ENCODE assay signal across 14 cellular contexts in the genomic region with DNA sequence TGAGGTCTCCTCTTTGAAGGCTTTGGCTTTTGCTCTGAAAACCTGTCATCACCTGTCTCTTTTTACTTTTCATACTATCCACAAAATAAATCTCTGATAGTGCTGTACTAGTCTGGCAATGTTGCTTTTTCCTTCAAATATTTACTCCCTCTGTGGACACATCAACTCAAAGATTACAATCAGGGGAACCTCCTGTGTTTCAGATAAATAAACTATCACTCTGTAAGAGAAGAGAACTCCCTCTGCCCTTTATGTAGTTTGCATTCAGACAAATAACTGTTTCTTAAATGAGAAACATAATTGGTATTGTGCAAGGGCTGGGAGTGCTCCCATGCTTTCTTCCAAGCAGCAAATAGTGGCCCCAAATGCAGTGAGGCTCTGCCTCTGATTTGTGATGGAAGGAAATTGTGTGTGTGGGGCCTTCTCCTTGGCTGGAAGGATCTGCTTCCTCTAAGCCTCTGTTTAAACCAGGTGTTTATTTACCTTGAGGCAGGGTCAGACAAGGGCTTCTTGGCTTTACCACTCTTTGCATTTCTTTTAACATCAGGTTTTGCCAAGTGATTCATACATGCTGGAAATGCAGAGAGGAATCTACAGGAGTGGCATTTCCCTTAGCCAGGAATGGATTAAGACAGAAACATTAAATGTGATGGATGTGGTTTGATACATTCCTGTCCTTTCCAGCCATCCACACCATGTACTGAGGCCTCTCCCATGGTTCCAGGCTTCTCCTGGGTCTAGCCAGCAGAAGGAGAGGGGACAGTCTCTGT.
A peak's percentile ranks its signal among the peaks of the same experiment; 100 is the strongest.
DNase-seq lines count a peak whose midpoint lies in the region; ATAC-seq, FAIRE-seq and TF ChIP-seq lines count a peak whose summit lies in the region.
"Had no signal": no experiment of that assay in that cellular context is flagged by ENCODE, and none has a peak within 500 bp of the region (broad histone marks: within the 10 kb centered on the region; RNA-seq: fewer than 3 reads in every experiment).

No MANE protein-coding gene starts in this region.

- H4K20me1 ChIP-seq in PC-9 (ENCODE audit: insufficient read depth) (no peaks in the 10 kb centered on the region), endothelial cell of umbilical vein (replicated peaks; ENCODE audit: control insufficient read depth, extremely low read depth, insufficient read depth, low read length) (no peaks in the 10 kb centered on the region)

- ATAC-seq in HG02623 (IDR thresholded peaks at IDR 0.05; ENCODE audit: unreplicated experiment) (no peak), HG03354 (IDR thresholded peaks at IDR 0.05; ENCODE audit: poor library complexity, severe bottlenecking, unreplicated experiment) (no peak)

- H3K27ac ChIP-seq in PC-9, result peak overlapping the region; percentile 30
- no peak overlapping the region for H3K27ac ChIP-seq in endothelial cell of umbilical vein (ENCODE audit: insufficient read depth, low read depth, low read length)

- POLR2A ChIA-PET in PC-9 (lab: Charles Lee; ENCODE audit: unreplicated experiment), result no interaction called here
- POLR2A ChIA-PET in endothelial cell of umbilical vein (lab: Charles Lee), result no interaction called here

- H3K27me3 Mint-ChIP-seq in neural crest cell (ENCODE audit: low read depth), result no peaks in the 10 kb centered on the region
- H3K27me3 Mint-ChIP-seq: dendritic cell treated with granulocyte-macrophage colony-stimulating factor and Interleukin-4, amounts not matched to agents 40 ng/mL and 50 ng/mL, for 4 days had no signal

- no TSS peak for BruUV-seq in PC-9 (replicated peaks; lab: Mats Ljungman, UMichigan)
- BruUV-seq in endothelial cell of umbilical vein (replicated peaks; lab: Mats Ljungman, UMichigan), result no TSS peak

- TF ChIP-seq CTCF in PC-9 (conservative IDR thresholded peaks at IDR 0.05) (no peak), endothelial cell of umbilical vein (IDR thresholded peaks at IDR 0.05; ENCODE audit: extremely low read depth in 1 of 2, insufficient read depth in 1 of 2, low read depth in 1 of 2, low read length in 2 of 2) (no peak), neural crest cell (conservative IDR thresholded peaks at IDR 0.05) (no peak)

- no peak for TF ChIP-seq POLR2A in endothelial cell of umbilical vein (IDR thresholded peaks at IDR 0.05; ENCODE audit: low read depth, low read length)

- CTCF ChIA-PET in PC-9 (lab: Charles Lee), result no interaction called here
- CTCF ChIA-PET in endothelial cell of umbilical vein (lab: Charles Lee), result no interaction called here

- intact Hi-C loops in PC-9 (cut with micrococcal nuclease; ENCODE audit: unreplicated experiment) (loop anchor here (2.0 to 5.0 kb wide), 2 partner anchors 21 to 74 kb away; no protein-coding TSS in a partner anchor), endothelial cell of umbilical vein (cut with micrococcal nuclease) (no loop called here)

- H3K4me2 ChIP-seq in PC-9 (peak overlapping the region; percentile 42), endothelial cell of umbilical vein (ENCODE audit: insufficient read depth, low read length) (no peak overlapping the region)

- no peak overlapping the region for H2AFZ ChIP-seq in PC-9
- H2AFZ ChIP-seq in endothelial cell of umbilical vein (ENCODE audit: low read depth, low read length), result peak overlapping the region; percentile 52

- H3K4me3 ChIP-seq in PC-9, result no peak overlapping the region
- no peak overlapping the region for H3K4me3 ChIP-seq in endothelial cell of umbilical vein (replicated peaks in 1 of 3; ENCODE audit: insufficient read depth in 1 of 3, low read depth in 1 of 3, low read length in 3 of 3)
- H3K4me3 ChIP-seq: thyroid gland had no signal

- no peaks in the 10 kb centered on the region for H3K9me3 Mint-ChIP-seq in neural crest cell
- H3K9me3 Mint-ChIP-seq: activated T-helper 2 cell treated with anti-CD3 and anti-CD28 coated beads, Interferon-gamma antibody, Interleukin-2, Interleukin-4, amounts not matched to agents 10 μg/mL and 5 μg/mL and 100 μg/mL, durations not matched to agents 14 hours and 24 hours and 36 hours; dendritic cell treated with granulocyte-macrophage colony-stimulating factor and Interleukin-4, amounts not matched to agents 40 ng/mL and 50 ng/mL, for 4 days had no signal

- H3K36me3 ChIP-seq in PC-9 (ENCODE audit: low read depth) (no peaks in the 10 kb centered on the region), endothelial cell of umbilical vein (ENCODE audit: control insufficient read depth in 2 of 2, extremely low read depth in 1 of 2, insufficient read depth in 2 of 2, low read length in 2 of 2) (no peaks in the 10 kb centered on the region)
- H3K36me3 ChIP-seq: thyroid gland had no signal

- FAIRE-seq in endothelial cell of umbilical vein (lab: Jason Lieb, UNC), result peak; percentile 60

- H3K4me1 ChIP-seq in PC-9 (replicated peaks; ENCODE audit: insufficient read depth) (peaks cover 14% of the 10 kb centered on the region), endothelial cell of umbilical vein (ENCODE audit: control insufficient read depth, extremely low read depth, insufficient read depth, low read length) (no peaks in the 10 kb centered on the region)
- H3K4me1 ChIP-seq: thyroid gland had no signal

- H3K27me3 ChIP-seq in PC-9 (ENCODE audit: insufficient read depth, low read depth), result no peaks in the 10 kb centered on the region
- no peaks in the 10 kb centered on the region for H3K27me3 ChIP-seq in endothelial cell of umbilical vein (ENCODE audit: control insufficient read depth in 2 of 2, insufficient read depth in 2 of 2, low read length in 2 of 2)
- H3K27me3 ChIP-seq: thyroid gland had no signal

- H3K4me3 Mint-ChIP-seq in neural crest cell, result no peak overlapping the region
- H3K4me3 Mint-ChIP-seq: dendritic cell treated with granulocyte-macrophage colony-stimulating factor and Interleukin-4, amounts not matched to agents 40 ng/mL and 50 ng/mL, for 4 days had no signal

- dilution Hi-C loops in endothelial cell of umbilical vein (cut with MboI; ENCODE audit: extremely low pct_ligation_motif_present, low sequenced_read_pairs), result no loop called here

- DNase-seq in Daoy (ENCODE audit: low read depth), result peak; percentile 47
- DNase-seq in PC-9, result peak; percentile 38 to 84
- peak; percentile 57 for DNase-seq in endothelial cell of umbilical vein (ENCODE audit: low read depth, low spot score)
- no peak for DNase-seq in neural crest cell (ENCODE audit: low read depth, low spot score)
- no peak for DNase-seq in HuH-7.5 (ENCODE audit: low spot score)
- no peak for DNase-seq in NK-92 (lab: John Stamatoyannopoulos, UW; ENCODE audit: unreplicated experiment)
- DNase-seq: DMS79 treated with DMSO at 0.1 percent for 48 hours, H7, NCI-H187, thyroid gland had no signal

- H3K9me3 ChIP-seq in PC-9 (ENCODE audit: insufficient read depth, low read depth), result no peaks in the 10 kb centered on the region
- H3K9me3 ChIP-seq in endothelial cell of umbilical vein (replicated peaks; ENCODE audit: control insufficient read depth, insufficient read depth, low read length), result no peaks in the 10 kb centered on the region
- H3K9me3 ChIP-seq: thyroid gland had no signal

- peaks cover 4% of the 10 kb centered on the region for H3K4me1 Mint-ChIP-seq in neural crest cell

- H3K9me1 ChIP-seq in endothelial cell of umbilical vein (replicated peaks; ENCODE audit: control insufficient read depth, extremely low read depth, insufficient read depth, low read length), result no peaks in the 10 kb centered on the region

- H3K9ac ChIP-seq in endothelial cell of umbilical vein (replicated peaks; ENCODE audit: extremely low read depth, insufficient read depth, low read length), result no peak overlapping the region

- H3K9me2 ChIP-seq in PC-9 (ENCODE audit: insufficient read depth), result no peaks in the 10 kb centered on the region

- peaks cover 9% of the 10 kb centered on the region; the same call in 1 of the 2 replicates for H3F3A ChIP-seq in PC-9 (ENCODE audit: insufficient read depth, low read depth)

- peak overlapping the region; percentile 19 for H3K27ac Mint-ChIP-seq in neural crest cell (ENCODE audit: unreplicated experiment)
- H3K27ac Mint-ChIP-seq: activated T-helper 2 cell treated with anti-CD3 and anti-CD28 coated beads, Interferon-gamma antibody, Interleukin-2, Interleukin-4, amounts not matched to agents 10 μg/mL and 5 μg/mL and 100 μg/mL, durations not matched to agents 14 hours and 24 hours and 36 hours; dendritic cell treated with granulocyte-macrophage colony-stimulating factor and Interleukin-4, amounts not matched to agents 40 ng/mL and 50 ng/mL, for 4 days had no signal

- no peaks in the 10 kb centered on the region for H3K79me2 ChIP-seq in PC-9 (ENCODE audit: low read depth)
- no peaks in the 10 kb centered on the region for H3K79me2 ChIP-seq in endothelial cell of umbilical vein (ENCODE audit: control insufficient read depth, insufficient read depth, low read length)

- H3K36me3 Mint-ChIP-seq in neural crest cell (ENCODE audit: low read depth), result no peaks in the 10 kb centered on the region

TF ChIP-seq in endothelial cell of umbilical vein, 7 proteins besides CTCF, POLR2A, EP300 and RAD21:
- TF ChIP-seq, protein P1, sequence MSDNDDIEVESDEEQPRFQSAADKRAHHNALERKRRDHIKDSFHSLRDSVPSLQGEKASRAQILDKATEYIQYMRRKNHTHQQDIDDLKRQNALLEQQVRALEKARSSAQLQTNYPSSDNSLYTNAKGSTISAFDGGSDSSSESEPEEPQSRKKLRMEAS (IDR thresholded peaks at IDR 0.05; ENCODE audit: insufficient read depth, insufficient read length), result no peak
- TF ChIP-seq JUN (IDR thresholded peaks at IDR 0.05; ENCODE audit: borderline replicate concordance, insufficient read depth, insufficient read length, low read depth), result no peak
- TF ChIP-seq POLR2AphosphoS5 (IDR thresholded peaks at IDR 0.05; ENCODE audit: insufficient read depth, low read depth, low read length), result no peak

Comparison
In these comparisons a context has a peak if more than half of its experiments do, and no peak if none do; other contexts are left out.
1. DNase-seq: peak in Daoy (single experiment), PC-9 (2 of 2) and endothelial cell of umbilical vein (single experiment); none in neural crest cell (single experiment), HuH-7.5 (single experiment) and NK-92 (single experiment).